In the genomic region with DNA sequence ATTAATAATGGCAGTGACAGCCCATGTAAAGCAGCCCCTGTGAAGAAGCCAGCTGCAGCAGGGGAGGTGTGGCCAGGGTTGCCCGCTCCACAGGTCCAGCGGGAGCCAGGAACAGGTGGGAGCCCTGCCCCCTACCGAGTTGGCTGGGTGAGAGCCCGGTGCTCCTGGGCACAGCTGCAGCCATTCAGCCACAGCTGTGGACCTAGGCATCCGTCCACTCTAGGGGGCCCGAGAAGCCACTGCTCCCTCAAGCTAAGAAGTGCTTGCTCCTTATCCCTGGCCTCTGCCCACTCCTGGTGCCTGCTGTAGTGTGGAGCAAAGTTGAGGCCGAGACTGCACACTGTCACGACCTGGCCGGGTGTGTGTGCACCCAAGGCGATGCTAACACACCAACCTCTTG, we compare ENCODE assay signal across 19 cellular contexts.
A peak's percentile ranks its signal among the peaks of the same experiment; 100 is the strongest.
DNase-seq lines count a peak whose midpoint lies in the region; ATAC-seq, FAIRE-seq and TF ChIP-seq lines count a peak whose summit lies in the region.
"Had no signal": no experiment of that assay in that cellular context is flagged by ENCODE, and none has a peak within 500 bp of the region (broad histone marks: within the 10 kb centered on the region; RNA-seq: fewer than 3 reads in every experiment).

No MANE protein-coding gene starts in this region.

- no peak overlapping the region for H4K8ac ChIP-seq in neuronal stem cell (ENCODE audit: low read depth, low read length)

- H2BK15ac ChIP-seq in neuronal stem cell (ENCODE audit: low read length): no peak overlapping the region

- POLR2A ChIA-PET in RWPE1 (lab: Yijun Ruan, JAX; ENCODE audit: low non-redundant PET): interaction anchor here (0.6 kb wide), 1 partner anchor 94 kb away, joined by 3 read pairs; no protein-coding TSS in a partner anchor

- H2BK12ac ChIP-seq in neuronal stem cell (ENCODE audit: low read length): no peak overlapping the region

- H3K27me3 Mint-ChIP-seq in activated naive CD4-positive, alpha-beta T cell treated with anti-CD3 and anti-CD28 coated beads for 36 hours (ENCODE audit: low read depth): no peaks in the 10 kb centered on the region
- H3K27me3 Mint-ChIP-seq: CD4-positive, alpha-beta T cell had no signal

- no peak for TF ChIP-seq CTCF in RWPE1 (conservative IDR thresholded peaks at IDR 0.05; ENCODE audit: low read depth)

- H3K4me1 Mint-ChIP-seq in activated naive CD4-positive, alpha-beta T cell treated with anti-CD3 and anti-CD28 coated beads for 36 hours (ENCODE audit: low read depth): no peaks in the 10 kb centered on the region
- H3K4me1 Mint-ChIP-seq: H9 had no signal

- no peak overlapping the region for H3K27ac ChIP-seq in SJCRH30
- no peak overlapping the region for H3K27ac ChIP-seq in neuronal stem cell (replicated peaks; ENCODE audit: low read length)
- H3K27ac ChIP-seq in RWPE1: no peak overlapping the region
- H3K27ac ChIP-seq: C4-2B had no signal

- no peaks in the 10 kb centered on the region for H3K36me3 Mint-ChIP-seq in activated naive CD4-positive, alpha-beta T cell treated with anti-CD3 and anti-CD28 coated beads for 36 hours (ENCODE audit: low read depth)

- DNase-seq in AG20443 (ENCODE audit: low spot score) (peak; percentile 3), SJCRH30 (peak; percentile 55 to 60), neuronal stem cell (ENCODE audit: low spot score) (no peak), frontal cortex (ENCODE audit: low spot score in 2 of 2) (no peak), RWPE1 (ENCODE audit: low spot score) (no peak)
- DNase-seq in activated naive CD4-positive, alpha-beta T cell treated with anti-CD3 and anti-CD28 coated beads for 36 hours: no peak
- DNase-seq in stimulated activated naive CD8-positive, alpha-beta T cell treated with anti-CD3 and anti-CD28 coated beads, Interleukin-15, Interleukin-2, amounts not matched to agents 100 U/mL and 50 U/mL, for 24 hours: no peak
- DNase-seq: Caco-2; CD4-positive, alpha-beta T cell; DMS153; DMS79; GDM1; H9; IMR-90 had no signal

- H2BK120ac ChIP-seq in neuronal stem cell (ENCODE audit: low read depth, low read length): no peak overlapping the region

- H3K18ac ChIP-seq in neuronal stem cell (ENCODE audit: low read length): peak overlapping the region; percentile 64

- H3K4me2 ChIP-seq in neuronal stem cell (ENCODE audit: insufficient read depth, low read length, poor library complexity, severe bottlenecking): no peak overlapping the region

- no CpG with 5 or more reads among the region's 10 CpGs for WGBS in neuronal stem cell (ENCODE audit: extremely low coverage in 2 of 2, insufficient read length in 2 of 2, insufficient replicate concordance in 1 of 2), 2 donors

- no peak overlapping the region for H3K23ac ChIP-seq in neuronal stem cell (ENCODE audit: low read depth, low read length, poor library complexity)

- H3K9me3 ChIP-seq in SJCRH30 (replicated peaks): no peaks in the 10 kb centered on the region; the same call in 1 of the 2 replicates
- no peaks in the 10 kb centered on the region for H3K9me3 ChIP-seq in neuronal stem cell (replicated peaks in 1 of 2; ENCODE audit: control insufficient read depth in 2 of 2, insufficient read depth in 1 of 2, low read depth in 1 of 2, low read length in 2 of 2)
- H3K9me3 ChIP-seq: Caco-2 had no signal

- no peak for TF ChIP-seq EP300 in Ishikawa (IDR thresholded peaks at IDR 0.05; ENCODE audit: borderline replicate concordance)

- peak overlapping the region; percentile 75 for H2AK5ac ChIP-seq in neuronal stem cell (ENCODE audit: low read depth, low read length)

- no peak for FAIRE-seq in frontal cortex (lab: Jason Lieb, UNC)
- FAIRE-seq: GM12892, H1, HTR-8/SVneo had no signal

- CTCF ChIA-PET in activated naive CD4-positive, alpha-beta T cell treated with anti-CD3 and anti-CD28 coated beads for 36 hours (lab: Charles Lee): no interaction called here
- CTCF ChIA-PET in RWPE1 (lab: Yijun Ruan, JAX): no interaction called here

- H2AFZ ChIP-seq in neuronal stem cell (ENCODE audit: low read length): no peak overlapping the region

- H3K27me3 ChIP-seq in SJCRH30: no peaks in the 10 kb centered on the region
- no peaks in the 10 kb centered on the region for H3K27me3 ChIP-seq in neuronal stem cell (ENCODE audit: control insufficient read depth in 3 of 3, insufficient read depth in 3 of 3, low read depth in 1 of 3, low read length in 3 of 3)

- no peak for ATAC-seq in stimulated activated naive CD8-positive, alpha-beta T cell treated with anti-CD3 and anti-CD28 coated beads, Interleukin-15, Interleukin-2, amounts not matched to agents 100 U/mL and 50 U/mL, for 24 hours

- H2BK5ac ChIP-seq in neuronal stem cell (ENCODE audit: low read length): no peak overlapping the region

- H4K91ac ChIP-seq in neuronal stem cell (ENCODE audit: low read depth, low read length, poor library complexity): no peak overlapping the region

- no peak overlapping the region for H3K14ac ChIP-seq in neuronal stem cell (ENCODE audit: low read length)

- H3K36me3 ChIP-seq in SJCRH30 (no peaks in the 10 kb centered on the region), neuronal stem cell (replicated peaks in 1 of 2; ENCODE audit: control insufficient read depth in 2 of 2, insufficient read depth in 2 of 2, low read length in 2 of 2) (no peaks in the 10 kb centered on the region)

- H3K79me1 ChIP-seq in neuronal stem cell (ENCODE audit: low read depth, low read length): no peaks in the 10 kb centered on the region

- no peak overlapping the region for H3K4ac ChIP-seq in neuronal stem cell (ENCODE audit: low read length)

- intact Hi-C loops in activated naive CD4-positive, alpha-beta T cell treated with anti-CD3 and anti-CD28 coated beads for 36 hours (cut with micrococcal nuclease): no loop called here

- H3K27ac Mint-ChIP-seq in activated naive CD4-positive, alpha-beta T cell treated with anti-CD3 and anti-CD28 coated beads for 36 hours: no peak overlapping the region
- H3K27ac Mint-ChIP-seq: CD4-positive, alpha-beta T cell; H9 had no signal

- peak overlapping the region; percentile 60 for H3K9ac ChIP-seq in neuronal stem cell (ENCODE audit: low read depth, low read length, poor library complexity)

- no peak overlapping the region for H3K4me3 Mint-ChIP-seq in activated naive CD4-positive, alpha-beta T cell treated with anti-CD3 and anti-CD28 coated beads for 36 hours
- H3K4me3 Mint-ChIP-seq: CD4-positive, alpha-beta T cell; H9 had no signal

- no peaks in the 10 kb centered on the region for H3K4me1 ChIP-seq in SJCRH30
- no peaks in the 10 kb centered on the region for H3K4me1 ChIP-seq in neuronal stem cell (ENCODE audit: control insufficient read depth in 2 of 2, insufficient read depth in 1 of 2, low read depth in 1 of 2, low read length in 2 of 2)
- H3K4me1 ChIP-seq: Caco-2 had no signal

- H3K4me3 ChIP-seq in SJCRH30: no peak overlapping the region
- H3K4me3 ChIP-seq in neuronal stem cell (ENCODE audit: low read length in 2 of 2): no peak overlapping the region

- no peak for TF ChIP-seq RAD21 in Ishikawa (IDR thresholded peaks at IDR 0.05; ENCODE audit: low read depth)

- H3K9me3 Mint-ChIP-seq in activated naive CD4-positive, alpha-beta T cell treated with anti-CD3 and anti-CD28 coated beads for 36 hours: peaks cover 8% of the 10 kb centered on the region
- H3K9me3 Mint-ChIP-seq: H9 had no signal

TF ChIP-seq in Ishikawa, 13 proteins besides CTCF, POLR2A, EP300 and RAD21:
- peak; percentile 39 for TF ChIP-seq TCF12 (IDR thresholded peaks at IDR 0.05; ENCODE audit: low read depth)
- no peak for TF ChIP-seq TEAD4 (IDR thresholded peaks at IDR 0.05)

Comparison
In these comparisons a context has a peak if more than half of its experiments do, and no peak if none do; other contexts are left out.
1. DNase-seq: peak in AG20443 (single experiment) and SJCRH30 (2 of 2); none in neuronal stem cell (single experiment), frontal cortex (0 of 2), activated naive CD4-positive, alpha-beta T cell treated with anti-CD3 and anti-CD28 coated beads for 36 hours (single experiment), stimulated activated naive CD8-positive, alpha-beta T cell treated with anti-CD3 and anti-CD28 coated beads, Interleukin-15, Interleukin-2, amounts not matched to agents 100 U/mL and 50 U/mL, for 24 hours (single experiment) and RWPE1 (single experiment).